Comparison of ENCODE assay signal across 19 cellular contexts in genomic region chr16:58503166-58503862, GRCh38.
"Had no signal": no experiment of that assay in that cellular context is flagged by ENCODE, and none has a peak within 500 bp of the region (broad histone marks: within the 10 kb centered on the region; RNA-seq: fewer than 3 reads in every experiment).

No MANE protein-coding gene starts in this region.

- H3K9me3 ChIP-seq: heart left ventricle, prostate gland, right lobe of liver had no signal

- H3K9me3 Mint-ChIP-seq: activated naive CD8-positive, alpha-beta T cell treated with anti-CD3 and anti-CD28 coated beads for 36 hours; dendritic cell treated with granulocyte-macrophage colony-stimulating factor and Interleukin-4, amounts not matched to agents 40 ng/mL and 50 ng/mL, for 4 days; memory B cell; naive thymus-derived CD8-positive, alpha-beta T cell had no signal

- FAIRE-seq: frontal cortex had no signal

- H3K27ac Mint-ChIP-seq: activated naive CD8-positive, alpha-beta T cell treated with anti-CD3 and anti-CD28 coated beads for 36 hours; dendritic cell treated with granulocyte-macrophage colony-stimulating factor and Interleukin-4, amounts not matched to agents 40 ng/mL and 50 ng/mL, for 4 days; memory B cell; naive thymus-derived CD8-positive, alpha-beta T cell; T-helper 17 cell had no signal

- H3K4me1 ChIP-seq: prostate gland had no signal

- H3K4me3 ChIP-seq: heart left ventricle, prostate gland, right lobe of liver had no signal

- H3K4me3 Mint-ChIP-seq: activated naive CD8-positive, alpha-beta T cell treated with anti-CD3 and anti-CD28 coated beads for 36 hours; dendritic cell treated with granulocyte-macrophage colony-stimulating factor and Interleukin-4, amounts not matched to agents 40 ng/mL and 50 ng/mL, for 4 days; memory B cell; T-helper 17 cell had no signal

- ATAC-seq: heart left ventricle; left lobe of liver; naive thymus-derived CD8-positive, alpha-beta T cell; right lobe of liver; T-helper 17 cell had no signal

- DNase-seq: activated CD4-positive, alpha-beta T cell treated with anti-CD3 and anti-CD28 coated beads, Interleukin-2, amount 50 U/mL, for 48 hours; activated gamma-delta T cell treated with Interleukin-2 at 50 U/mL for 16 hours; activated naive CD8-positive, alpha-beta T cell treated with anti-CD3 and anti-CD28 coated beads for 36 hours; activated T-cell treated with anti-CD3 and anti-CD28 coated beads, Interleukin-2, amount 50 U/mL, for 1 hour; anterior cingulate cortex; brain microvascular endothelial cell; cerebellar nuclear complex; naive thymus-derived CD8-positive, alpha-beta T cell; occipital lobe; stimulated activated CD4-positive, alpha-beta T cell treated with anti-CD3 and anti-CD28 coated beads, Interleukin-2, amount 100 ng/mL, for 24 hours; T-helper 17 cell; WERI-Rb-1 had no signal

- H3K36me3 ChIP-seq: brain microvascular endothelial cell, prostate gland, right lobe of liver, WERI-Rb-1 had no signal

- H3K27ac ChIP-seq: brain microvascular endothelial cell, prostate gland, right lobe of liver, WERI-Rb-1 had no signal

- H3K36me3 Mint-ChIP-seq: activated naive CD8-positive, alpha-beta T cell treated with anti-CD3 and anti-CD28 coated beads for 36 hours; memory B cell had no signal

- H3K27me3 ChIP-seq: brain microvascular endothelial cell, right lobe of liver had no signal
